Comparison of ENCODE assay signal across 16 cellular contexts in the genomic region with DNA sequence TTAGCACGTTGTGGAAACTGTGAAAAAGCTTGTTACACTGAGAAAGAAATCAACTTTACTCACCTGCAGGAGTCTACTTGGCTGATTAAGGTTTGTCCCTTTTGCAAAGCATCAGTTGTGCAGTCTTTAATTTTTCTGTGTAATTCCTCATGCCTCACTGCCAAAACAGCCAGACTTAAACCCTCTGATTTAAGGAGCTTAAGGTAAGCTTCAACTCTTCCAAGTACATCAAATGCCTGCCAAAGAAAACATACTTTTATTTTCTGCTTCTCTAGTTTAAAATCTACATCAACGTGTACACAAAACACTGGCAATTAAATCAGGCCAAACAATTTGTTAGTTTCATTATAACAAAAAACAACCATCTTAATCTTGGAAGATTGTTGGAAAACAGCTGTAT.
A peak's percentile ranks its signal among the peaks of the same experiment; 100 is the strongest.
DNase-seq lines count a peak whose midpoint lies in the region; TF ChIP-seq lines count a peak whose summit lies in the region.
"Had no signal": no experiment of that assay in that cellular context is flagged by ENCODE, and none has a peak within 500 bp of the region (broad histone marks: within the 10 kb centered on the region; RNA-seq: fewer than 3 reads in every experiment).

No MANE protein-coding gene starts in this region.

- CTCF ChIA-PET in activated CD4-positive, alpha-beta memory T cell treated with anti-CD3 and anti-CD28 coated beads, Interleukin-2, amount 10 ng/mL, durations not matched to agents 7 days and 5 days (lab: Charles Lee): interaction anchor here (1.0 kb wide), 1 partner anchor 115 kb away, joined by 4 read pairs; no protein-coding TSS in a partner anchor

- H3K4me3 Mint-ChIP-seq in activated CD4-positive, alpha-beta memory T cell treated with anti-CD3 and anti-CD28 coated beads, Interleukin-2, amount 10 ng/mL, durations not matched to agents 7 days and 5 days: no peak overlapping the region
- H3K4me3 Mint-ChIP-seq: CD14-positive monocyte had no signal

- H3K4me1 Mint-ChIP-seq in activated CD4-positive, alpha-beta memory T cell treated with anti-CD3 and anti-CD28 coated beads, Interleukin-2, amount 10 ng/mL, durations not matched to agents 7 days and 5 days: no peaks in the 10 kb centered on the region
- H3K4me1 Mint-ChIP-seq: CD14-positive monocyte; CD4-positive, alpha-beta memory T cell had no signal

- no peak for TF ChIP-seq CTCF in retinal pigment epithelial cell (conservative IDR thresholded peaks at IDR 0.05; ENCODE audit: low read depth, low read length)

- H3K36me3 Mint-ChIP-seq in activated CD4-positive, alpha-beta memory T cell treated with anti-CD3 and anti-CD28 coated beads, Interleukin-2, amount 10 ng/mL, durations not matched to agents 7 days and 5 days (ENCODE audit: low read depth): no peaks in the 10 kb centered on the region
- H3K36me3 Mint-ChIP-seq: CD14-positive monocyte had no signal

- peaks cover 6% of the 10 kb centered on the region for H3K27me3 Mint-ChIP-seq in activated CD4-positive, alpha-beta memory T cell treated with anti-CD3 and anti-CD28 coated beads, Interleukin-2, amount 10 ng/mL, durations not matched to agents 7 days and 5 days

- DNase-seq in D341Med (ENCODE audit: low spot score): peak; percentile 32
- DNase-seq in NCI-H82 (lab: John Stamatoyannopoulos, UW): peak; percentile 93
- DNase-seq in adipocyte (ENCODE audit: low read depth): peak; percentile 25
- peak; percentile 62 for DNase-seq in retinal pigment epithelial cell (ENCODE audit: low read depth)
- no peak for DNase-seq in NAMALWA (ENCODE audit: low spot score)
- DNase-seq in amygdala (lab: John Stamatoyannopoulos, UW): no peak
- no peak for DNase-seq in activated CD4-positive, alpha-beta memory T cell treated with anti-CD3 and anti-CD28 coated beads, Interleukin-2, amount 10 ng/mL, durations not matched to agents 7 days and 5 days
- DNase-seq: 8988T; CD4-positive, alpha-beta memory T cell; DMS153; DMS79; GDM1; GOT3; H7 had no signal

- H3K9me3 ChIP-seq in adipocyte (ENCODE audit: control insufficient read depth, low read length): no peaks in the 10 kb centered on the region
- H3K9me3 ChIP-seq: BLaER1 had no signal

- no peak overlapping the region for H3K4me3 ChIP-seq in adipocyte (ENCODE audit: low read length)
- no peak overlapping the region for H3K4me3 ChIP-seq in retinal pigment epithelial cell (ENCODE audit: low read length)
- H3K4me3 ChIP-seq: BLaER1 had no signal

- H3K9ac ChIP-seq in adipocyte (ENCODE audit: low read length): no peak overlapping the region
- H3K9ac ChIP-seq: BLaER1 had no signal

- no peaks in the 10 kb centered on the region for H3K4me1 ChIP-seq in adipocyte (ENCODE audit: control insufficient read depth, insufficient read depth, low read length)
- H3K4me1 ChIP-seq: BLaER1 had no signal

- H3K9me3 Mint-ChIP-seq in activated CD4-positive, alpha-beta memory T cell treated with anti-CD3 and anti-CD28 coated beads, Interleukin-2, amount 10 ng/mL, durations not matched to agents 7 days and 5 days: no peaks in the 10 kb centered on the region

- no peak overlapping the region for H3K27ac Mint-ChIP-seq in activated CD4-positive, alpha-beta memory T cell treated with anti-CD3 and anti-CD28 coated beads, Interleukin-2, amount 10 ng/mL, durations not matched to agents 7 days and 5 days
- H3K27ac Mint-ChIP-seq: CD14-positive monocyte; CD4-positive, alpha-beta memory T cell had no signal

- POLR2A ChIA-PET in activated CD4-positive, alpha-beta memory T cell treated with anti-CD3 and anti-CD28 coated beads, Interleukin-2, amount 10 ng/mL, durations not matched to agents 7 days and 5 days (lab: Charles Lee): no interaction called here

- no peaks in the 10 kb centered on the region for H3K36me3 ChIP-seq in adipocyte (ENCODE audit: control insufficient read depth, insufficient read depth, low read length, severe bottlenecking)
- H3K36me3 ChIP-seq: BLaER1 had no signal

- no peaks in the 10 kb centered on the region for H3K27me3 ChIP-seq in adipocyte (replicated peaks; ENCODE audit: control insufficient read depth, insufficient read depth, low read length)
- H3K27me3 ChIP-seq: BLaER1 had no signal

Comparison
In these comparisons a context has a peak if more than half of its experiments do, and no peak if none do; other contexts are left out.
1. DNase-seq: peak in D341Med (single experiment), NCI-H82 (single experiment), adipocyte (single experiment) and retinal pigment epithelial cell (single experiment); none in NAMALWA (single experiment), amygdala (0 of 56) and activated CD4-positive, alpha-beta memory T cell treated with anti-CD3 and anti-CD28 coated beads, Interleukin-2, amount 10 ng/mL, durations not matched to agents 7 days and 5 days (single experiment).